In the genomic region with DNA sequence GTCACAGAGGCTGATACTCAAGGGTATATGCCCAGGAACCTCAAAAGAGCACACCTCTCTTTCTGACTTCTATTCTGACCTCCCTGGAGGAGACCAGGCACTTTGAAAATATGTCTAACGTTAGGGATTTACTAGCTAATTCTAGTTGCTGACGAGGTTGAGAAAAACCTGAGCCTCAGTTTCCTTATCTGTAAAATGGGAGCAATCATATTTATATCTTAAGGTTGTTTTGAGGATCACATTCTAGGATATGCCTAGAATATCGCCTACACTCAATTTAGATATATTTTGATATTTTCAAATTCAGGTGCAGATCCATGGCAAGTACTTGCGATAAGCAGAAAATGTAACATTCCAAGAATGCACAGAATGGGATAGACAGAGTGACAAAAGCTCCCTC, we compare ENCODE assay signal across 6 cellular contexts.
"Had no signal": no experiment of that assay in that cellular context is flagged by ENCODE, and none has a peak within 500 bp of the region (broad histone marks: within the 10 kb centered on the region; RNA-seq: fewer than 3 reads in every experiment).

No MANE protein-coding gene starts in this region.

- H3K9ac ChIP-seq: KMS-11 had no signal

- FAIRE-seq: HTR-8/SVneo had no signal

- H3K4me2 ChIP-seq: KMS-11 had no signal

- DNase-seq: IMR-90, KBM-7, KG1 had no signal

- H3K27ac ChIP-seq: HL-60, KMS-11 had no signal
